Comparison of ENCODE assay signal across 1 cellular context in the genomic region with DNA sequence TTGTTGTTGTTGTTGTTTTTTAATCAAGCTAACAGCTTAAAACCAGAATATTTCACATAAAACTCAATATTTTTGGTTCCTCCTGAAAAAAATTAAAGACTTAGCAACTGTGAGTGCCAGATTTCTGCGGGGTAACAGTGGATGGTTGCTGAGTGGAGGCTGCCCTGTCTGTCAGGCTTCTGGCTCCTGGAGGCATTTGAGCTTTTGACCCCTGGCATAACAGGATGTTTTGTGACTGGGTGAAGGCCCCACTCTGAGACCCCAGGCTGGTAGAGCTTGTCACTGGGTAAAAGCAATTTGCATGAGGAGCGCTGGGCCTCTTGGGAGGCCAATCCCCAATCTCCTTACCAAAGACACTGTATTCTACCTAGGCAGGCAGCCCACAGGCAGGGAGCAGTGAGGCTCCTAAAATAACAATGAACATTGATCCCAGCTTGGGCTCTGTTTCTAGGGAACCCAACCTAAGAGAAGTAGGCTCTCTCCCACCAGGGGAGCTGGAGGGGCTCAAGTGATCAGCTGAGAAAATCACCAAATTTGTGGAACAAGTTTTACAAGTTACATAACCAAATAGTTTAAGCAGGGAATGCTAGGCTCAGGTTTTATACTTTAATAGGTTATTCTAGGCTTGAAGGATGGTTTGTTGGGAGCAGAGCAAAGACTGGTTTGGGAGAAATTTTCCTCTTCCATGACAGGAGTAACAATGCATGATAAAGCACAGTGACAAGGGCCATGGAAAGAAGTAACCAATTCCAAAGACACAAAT.
TF ChIP-seq lines count a peak whose summit lies in the region.

No MANE protein-coding gene starts in this region.

TF ChIP-seq in H1, 55 proteins besides CTCF, POLR2A, EP300 and RAD21:
- TF ChIP-seq GABPA (IDR thresholded peaks at IDR 0.05; ENCODE audit: borderline replicate concordance, insufficient read depth, low read length) (no peak), TAF7 (optimal IDR thresholded peaks at IDR 0.05; ENCODE audit: borderline replicate concordance, low read depth, low read length) (peak; percentile 69), CTBP2 (IDR thresholded peaks at IDR 0.05; ENCODE audit: borderline replicate concordance, insufficient read depth, insufficient read length, low read length) (no peak), CHD7 (IDR thresholded peaks at IDR 0.05; ENCODE audit: insufficient replicate concordance, low read length) (peak; percentile 59), POU5F1 (IDR thresholded peaks at IDR 0.05; ENCODE audit: low read depth, low read length) (no peak), SP4 (IDR thresholded peaks at IDR 0.05; ENCODE audit: low read length) (no peak), SIN3A (conservative IDR thresholded peaks at IDR 0.05 in 1 of 2, IDR thresholded peaks at IDR 0.05 in 1 of 2; ENCODE audit: low read depth in 1 of 2, low read length in 2 of 2) (0 out of 4 replicates have a peak, but pooled peaks of 1 of the 2 experiments have one; percentile 15)
